Comparison of ENCODE assay signal across 23 cellular contexts in the genomic region with DNA sequence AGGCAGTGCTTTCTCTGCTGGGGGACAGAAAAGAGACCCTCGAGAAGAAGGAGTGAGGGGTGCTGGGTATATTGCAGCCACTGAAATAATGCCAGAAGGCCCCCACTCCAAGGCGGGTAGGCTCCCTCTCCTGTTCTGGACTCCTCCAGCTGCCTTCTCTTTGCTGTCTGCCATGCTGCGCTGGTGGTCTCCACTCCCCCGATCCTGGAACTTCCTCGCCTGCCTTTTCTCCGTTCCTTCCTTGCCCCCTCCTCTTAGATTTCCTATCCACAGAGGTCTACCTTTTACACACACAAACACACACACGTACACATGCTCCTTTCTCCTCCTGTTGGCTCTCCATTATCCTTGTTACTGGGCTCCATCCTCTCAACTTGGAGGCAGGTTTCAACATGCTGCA. TPM values are rescaled to one million over a fixed set of nuclear protein-coding genes. Genes with fewer than 3 reads are reported as not detected.
DNase-seq lines count a peak whose midpoint lies in the region; ATAC-seq, FAIRE-seq and TF ChIP-seq lines count a peak whose summit lies in the region.
"Had no signal": no experiment of that assay in that cellular context is flagged by ENCODE, and none has a peak within 500 bp of the region (broad histone marks: within the 10 kb centered on the region; RNA-seq: fewer than 3 reads in every experiment).

No MANE protein-coding gene starts in this region.

- peak overlapping the region; percentile 85 to 98 for H3K4me2 ChIP-seq in H1 (ENCODE audit: insufficient read depth in 1 of 2, low read depth in 2 of 2, low read length in 2 of 2)

- no peak overlapping the region for H2BK5ac ChIP-seq in H1 (ENCODE audit: low read depth, low read length)

- no peak for TF ChIP-seq RAD21 in H1 (IDR thresholded peaks at IDR 0.05 in 1 of 2, conservative IDR thresholded peaks at IDR 0.05 in 1 of 2; ENCODE audit: low read depth in 2 of 2, low read length in 2 of 2)

- no peak overlapping the region for H4K5ac ChIP-seq in H1 (ENCODE audit: insufficient read length, low read depth, low read length)

- intact Hi-C loops in lower lobe of right lung (cut with DNase I): loop anchor here (10.0 kb wide), 1 partner anchor 473 kb away; no protein-coding TSS in a partner anchor

- no peak overlapping the region for H3K18ac ChIP-seq in H1 (ENCODE audit: extremely low read depth, low read length)

- no peak overlapping the region for H2BK120ac ChIP-seq in H1 (replicated peaks; ENCODE audit: low read depth, low read length)

- H3K23ac ChIP-seq in H1 (ENCODE audit: insufficient read length): no peak overlapping the region

- POLR2A ChIA-PET in H1 (lab: Charles Lee; ENCODE audit: partially characterized antibody): interaction anchor here (1.6 kb wide), 1 partner anchor 13 kb away, joined by 8 read pairs; no protein-coding TSS in a partner anchor

- CTCF ChIA-PET in H1 (lab: Charles Lee; ENCODE audit: partially characterized antibody): no interaction called here

- no peak overlapping the region for H4K8ac ChIP-seq in H1 (ENCODE audit: extremely low read depth, insufficient read depth, low read length)

- no peak overlapping the region for H3K4ac ChIP-seq in H1 (replicated peaks; ENCODE audit: insufficient read length, low read depth, low read length)

- peak overlapping the region; percentile 56; the same call in 1 of the 2 replicates for H2BK12ac ChIP-seq in H1 (ENCODE audit: low read depth, low read length)

- H3K27ac ChIP-seq in HUES64 (ENCODE audit: low read depth, low read length): no peak overlapping the region
- no peak overlapping the region for H3K27ac ChIP-seq in H1 (ENCODE audit: low read depth, low read length)
- no peak overlapping the region for H3K27ac ChIP-seq in lower lobe of right lung
- no peak overlapping the region for H3K27ac ChIP-seq in tibial nerve
- H3K27ac ChIP-seq: adrenal gland, heart right ventricle, psoas muscle had no signal

- WGBS in HUES64: 73% methylated on average over 7 of the region's 7 CpGs
- 58% methylated on average over 7 of the region's 7 CpGs; no CpG with 5 or more reads in 1 of the 2 experiments for WGBS in H1 (ENCODE audit: extremely low coverage in 1 of 2, insufficient coverage in 1 of 2, insufficient read length in 1 of 2, insufficient replicate concordance in 2 of 2, low coverage in 1 of 2, low lambda C conversion rate in 2 of 2, missing lambda C conversion rate in 1 of 2), 2 experiments
- 33 to 47% methylated on average over 7 of the region's 7 CpGs for WGBS in tibial nerve, 2 donors

- peaks cover 14% of the 10 kb centered on the region for H3K4me1 ChIP-seq in HUES64 (ENCODE audit: insufficient read depth, low read length)
- peaks cover 0 to 12% (median 8%) of the 10 kb centered on the region in 4 experiments; a peak in 6 of 7 replicates for H3K4me1 ChIP-seq in H1 (replicated peaks in 1 of 4; ENCODE audit: control insufficient read depth in 3 of 4, insufficient read depth in 4 of 4, low read length in 3 of 4)
- H3K4me1 ChIP-seq in lower lobe of right lung: no peaks in the 10 kb centered on the region
- peaks cover 0 to 9% (median 0%) of the 10 kb centered on the region in 4 donors for H3K4me1 ChIP-seq in tibial nerve
- H3K4me1 ChIP-seq: adrenal gland, Caco-2, psoas muscle had no signal

- TF ChIP-seq CTCF in H1 (IDR thresholded peaks at IDR 0.05; ENCODE audit: control extremely low read depth in 1 of 3, insufficient read depth in 1 of 3, low read depth in 1 of 3, low read length in 3 of 3) (no peak), lower lobe of right lung (IDR thresholded peaks at IDR 0.05) (no peak), tibial nerve (IDR thresholded peaks at IDR 0.05) (no peak)

- no peak for FAIRE-seq in H1 (lab: Jason Lieb, UNC)
- FAIRE-seq: colon had no signal

- no peaks in the 10 kb centered on the region for H4K20me1 ChIP-seq in H1 (replicated peaks in 1 of 2; ENCODE audit: control insufficient read depth in 1 of 2, insufficient read depth in 2 of 2, low read length in 2 of 2)

- H3K9ac ChIP-seq in HUES64 (ENCODE audit: low read depth, low read length) (no peak overlapping the region), H1 (replicated peaks in 1 of 4; ENCODE audit: extremely low read depth in 1 of 4, low read depth in 3 of 4, low read length in 3 of 4) (no peak overlapping the region; a peak in 2 of 7 replicates)

- H3K27me3 ChIP-seq in HUES64 (ENCODE audit: insufficient read depth, low read length): peaks cover 15% of the 10 kb centered on the region
- peaks cover 0 to 13% (median 4%) of the 10 kb centered on the region in 4 experiments; a peak in 4 of 7 replicates for H3K27me3 ChIP-seq in H1 (replicated peaks in 1 of 4; ENCODE audit: control insufficient read depth in 3 of 4, extremely low read depth in 1 of 4, insufficient read depth in 3 of 4, low read length in 3 of 4)
- peaks cover 7% of the 10 kb centered on the region for H3K27me3 ChIP-seq in lower lobe of right lung (ENCODE audit: low read depth)
- H3K27me3 ChIP-seq in tibial nerve: peaks cover 0 to 36% of the 10 kb centered on the region in 2 donors
- H3K27me3 ChIP-seq: adrenal gland had no signal

- peaks cover 14% of the 10 kb centered on the region for H3K23me2 ChIP-seq in H1 (ENCODE audit: low read depth, low read length)

- peak overlapping the region; percentile 62; the same call in 1 of the 2 replicates for H2BK15ac ChIP-seq in H1 (ENCODE audit: low read length)

- H3K14ac ChIP-seq in H1 (ENCODE audit: insufficient read length): no peak overlapping the region

- no peaks in the 10 kb centered on the region for H3K9me3 ChIP-seq in HUES64 (ENCODE audit: insufficient read depth, low read depth, low read length)
- H3K9me3 ChIP-seq in H1 (ENCODE audit: insufficient read depth in 2 of 2, low read depth in 1 of 2, low read length in 1 of 2): no peaks in the 10 kb centered on the region
- H3K9me3 ChIP-seq in lower lobe of right lung: no peaks in the 10 kb centered on the region
- no peaks in the 10 kb centered on the region for H3K9me3 ChIP-seq in tibial nerve
- H3K9me3 ChIP-seq: adrenal gland, Caco-2, heart right ventricle, psoas muscle had no signal

- DNase-seq in H1 (ENCODE audit: low read depth in 1 of 2, low spot score in 2 of 2): no peak
- DNase-seq in lower lobe of right lung: no peak
- DNase-seq in superior temporal gyrus (ENCODE audit: extremely low spot score): peak; percentile 25
- DNase-seq in tibial nerve (ENCODE audit: low spot score in 2 of 2): no peak
- DNase-seq: activated CD4-positive, CD25-positive, alpha-beta regulatory T cell; activated CD8-positive, alpha-beta memory T cell treated with anti-CD3 and anti-CD28 coated beads for 24 hours; adrenal gland; Caco-2; erythroblast; heart right ventricle; MM.1S; NCI-H1930; NCI-H524 treated with DMSO at 0.1 percent for 48 hours; psoas muscle; SHP77; T-helper 17 cell had no signal

- no peaks in the 10 kb centered on the region for H3K79me1 ChIP-seq in H1 (ENCODE audit: low read depth, low read length)

- no peak overlapping the region for H2AK5ac ChIP-seq in H1 (ENCODE audit: low read depth, low read length)

- no peaks in the 10 kb centered on the region for H3K79me2 ChIP-seq in H1 (ENCODE audit: control insufficient read depth in 1 of 2, insufficient read depth in 2 of 2, low read length in 2 of 2)

- TF ChIP-seq POLR2A in H1 (IDR thresholded peaks at IDR 0.05; ENCODE audit: control extremely low read depth in 1 of 2, low read depth in 2 of 2, low read length in 2 of 2) (no peak), tibial nerve (IDR thresholded peaks at IDR 0.05) (no peak)

- no peak overlapping the region for H2BK20ac ChIP-seq in H1 (ENCODE audit: low read length)

- no peak for ATAC-seq in lower lobe of right lung
- no peak for ATAC-seq in HG02571 (IDR thresholded peaks at IDR 0.05; ENCODE audit: unreplicated experiment)
- ATAC-seq in GM19397 (IDR thresholded peaks at IDR 0.05; ENCODE audit: unreplicated experiment): no peak
- ATAC-seq in GM18868 (IDR thresholded peaks at IDR 0.05; ENCODE audit: unreplicated experiment): no peak
- ATAC-seq: heart right ventricle, left lobe of liver, psoas muscle, T-helper 17 cell had no signal

- TF ChIP-seq EP300 in H1 (IDR thresholded peaks at IDR 0.05; ENCODE audit: borderline replicate concordance in 1 of 2, low read depth in 2 of 2, low read length in 2 of 2): no peak
- TF ChIP-seq EP300 in tibial nerve (IDR thresholded peaks at IDR 0.05): no peak

- H3K36me3 ChIP-seq in HUES64 (ENCODE audit: insufficient read depth, low read length): no peaks in the 10 kb centered on the region
- no peaks in the 10 kb centered on the region for H3K36me3 ChIP-seq in H1 (ENCODE audit: control insufficient read depth in 2 of 4, insufficient read depth in 4 of 4, low read length in 3 of 4)
- H3K36me3 ChIP-seq in lower lobe of right lung: no peaks in the 10 kb centered on the region
- H3K36me3 ChIP-seq in tibial nerve: no peaks in the 10 kb centered on the region
- H3K36me3 ChIP-seq: adrenal gland, heart right ventricle had no signal

- no peak overlapping the region for H3K56ac ChIP-seq in H1 (replicated peaks; ENCODE audit: insufficient read length, low read depth, low read length)

- H2AFZ ChIP-seq in H1 (ENCODE audit: low read length): peak overlapping the region; percentile 100

- no peak overlapping the region for H4K91ac ChIP-seq in H1 (replicated peaks; ENCODE audit: insufficient read length, low read length)

- H3K4me3 ChIP-seq in HUES64 (ENCODE audit: low read length) (peak overlapping the region; percentile 58), H1 (ENCODE audit: extremely low read depth in 1 of 4, insufficient read depth in 2 of 4, low read depth in 3 of 4, low read length in 4 of 4) (peak overlapping the region in 2 of 4 experiments; percentile 53 to 61; a peak in 3 of 8 replicates), lower lobe of right lung (peak overlapping the region; percentile 33), tibial nerve (peak overlapping the region in 1 of 4 donors; percentile 29)
- H3K4me3 ChIP-seq: adrenal gland, psoas muscle had no signal

TF ChIP-seq in H1, 55 proteins besides CTCF, POLR2A, EP300 and RAD21 (continues in another document):
- TF ChIP-seq KDM5A (IDR thresholded peaks at IDR 0.05; ENCODE audit: low read length) (no peak), RNF2 (IDR thresholded peaks at IDR 0.05; ENCODE audit: borderline replicate concordance, low read depth, low read length, missing control alignments, poor library complexity, severe bottlenecking) (no peak), ZNF274 (IDR thresholded peaks at IDR 0.05; ENCODE audit: borderline replicate concordance, extremely low read depth, low read length) (no peak)

RNA-seq across cellular contexts. Expression of a gene that starts 0.9 kb away (rescaled TPM):
- 0.45 TPM for polyA plus RNA-seq in HUES64 (2013, experiment 1 of 2)
- polyA plus RNA-seq in HUES64 (2013, experiment 2 of 2): 0.70 TPM
- total RNA-seq in H1 (2021; fragmentation: NEBNext Ultra II Directional; extraction: Animal tissue kit (Norgen Biotek cat#: 25700)): 1.1 and 2.5 TPM in 2 replicates
- 0.97 and 1.1 TPM in 2 replicates for polyA plus RNA-seq in H1 (2011; rRNA removed)
- polyA plus RNA-seq in H1 (2011; cell fraction: cytosol; rRNA removed): 0.59 TPM
- 2.8 TPM for polyA plus RNA-seq in H1 (2011; cell fraction: nucleus; rRNA removed)
- 0.80 to 1.4 TPM (median 1.1 TPM) in 4 replicates for polyA plus RNA-seq in H1 (2012, experiment 1 of 2)
- 0.09 TPM for polyA plus RNA-seq in H1 (2012, experiment 2 of 2)
- 1.3 TPM for polyA plus RNA-seq in H1 (2013, experiment 1 of 2)
- polyA plus RNA-seq in H1 (2013, experiment 2 of 2): 0.81 TPM
- polyA minus RNA-seq in H1 (2011; rRNA and poly(A)+ RNA removed): 5.0 and 8.0 TPM in 2 replicates
- 0.88 TPM for polyA minus RNA-seq in H1 (2011; cell fraction: cytosol; rRNA and poly(A)+ RNA removed)
- 18.6 TPM for polyA minus RNA-seq in H1 (2011; cell fraction: nucleus; rRNA and poly(A)+ RNA removed)
- total RNA-seq in lower lobe of right lung: 10.3 TPM
- total RNA-seq in tibial nerve: 1 to 10 TPM; 1.2 to 2.1 (median 1.5) TPM
- total RNA-seq: Caco-2, H4, left lobe of liver, T-helper 17 cell had no signal
